In genomic region chr1:58780586-58781452, GRCh38 we compare ENCODE assay signal across 8 cellular contexts. TPM values are rescaled to one million over a fixed set of nuclear protein-coding genes. Genes with fewer than 3 reads are reported as not detected.
DNase-seq lines count a peak whose midpoint lies in the region; ATAC-seq and TF ChIP-seq lines count a peak whose summit lies in the region.

No MANE protein-coding gene starts in this region.

- ATAC-seq in left lung = no peak
- no peak for ATAC-seq in HG03025 (IDR thresholded peaks at IDR 0.05; ENCODE audit: low FRiP score, unreplicated experiment)
- ATAC-seq in HG02642 (IDR thresholded peaks at IDR 0.05; ENCODE audit: poor library complexity, unreplicated experiment) = no peak

- peak overlapping the region; percentile 90 to 100 (median 96); a peak in 19 of 22 replicates for H3K9ac ChIP-seq in BLaER1 treated with 17β-estradiol and CSF1 and Interleukin-3, amounts not matched to agents 10 nM and 100 nM
- H3K9ac ChIP-seq in HUES64 (ENCODE audit: low read depth, low read length) = no peak overlapping the region

- TF ChIP-seq CTCF in astrocyte of the cerebellum (IDR thresholded peaks at IDR 0.05; ENCODE audit: low read depth, low read length, missing control alignments) (no peak), left lung (IDR thresholded peaks at IDR 0.05) (no peak), transverse colon (IDR thresholded peaks at IDR 0.05) (no peak)

- peak overlapping the region; percentile 77 to 99 (median 90) for H3K4me3 ChIP-seq in BLaER1 treated with 17β-estradiol and CSF1 and Interleukin-3, amounts not matched to agents 10 nM and 100 nM
- H3K4me3 ChIP-seq in HUES64 (ENCODE audit: low read length) (peak overlapping the region; percentile 74), astrocyte of the cerebellum (ENCODE audit: low read depth, low read length) (peak overlapping the region; percentile 92), left lung (peak overlapping the region; percentile 61 to 80), transverse colon (peak overlapping the region; percentile 53 to 92 (median 76))

- TF ChIP-seq EP300 in transverse colon (IDR thresholded peaks at IDR 0.05; ENCODE audit: low read depth) = no peak

- intact Hi-C loops in left lung (cut with DNase I) = loop anchor here in 1 of 2 donors (5.0 to 10.0 kb wide), 2 partner anchors 124 to 516 kb away; partner anchors contain the start of gene FGGY
- intact Hi-C loops in transverse colon (cut with DNase I; ENCODE audit: low total_unique reads) = loop anchor here (5.0 to 10.0 kb wide), 4 partner anchors 294 to 974 kb away; no protein-coding TSS in a partner anchor

- H3K9me3 ChIP-seq in BLaER1 treated with 17β-estradiol and CSF1 and Interleukin-3, amounts not matched to agents 10 nM and 100 nM (replicated peaks in 1 of 11) = no peaks in the 10 kb centered on the region
- H3K9me3 ChIP-seq in HUES64 (ENCODE audit: insufficient read depth, low read depth, low read length) (no peaks in the 10 kb centered on the region), left lung (no peaks in the 10 kb centered on the region), transverse colon (no peaks in the 10 kb centered on the region)

- peak overlapping the region in 2 of 11 experiments; percentile 98 to 100; a peak in 2 of 22 replicates for H3K27ac ChIP-seq in BLaER1 treated with 17β-estradiol and CSF1 and Interleukin-3, amounts not matched to agents 10 nM and 100 nM
- no peak overlapping the region for H3K27ac ChIP-seq in HUES64 (ENCODE audit: low read depth, low read length)
- H3K27ac ChIP-seq in left lung = peak overlapping the region; percentile 19 to 100
- H3K27ac ChIP-seq in transverse colon = peak overlapping the region; percentile 99 to 100 (median 99)

- TF ChIP-seq POLR2A in transverse colon (IDR thresholded peaks at IDR 0.05) = peak; percentile 68

- no peak for DNase-seq in astrocyte of the cerebellum (ENCODE audit: low read depth)
- DNase-seq in left lung = no peak
- DNase-seq in transverse colon = no peak
- no peak for DNase-seq in GM19240 (ENCODE audit: insufficient read length, low spot score)

- in situ Hi-C loops in astrocyte of the cerebellum (cut with HindIII; ENCODE audit: low sequenced_read_pairs) = loop anchor here (10.0 kb wide), 1 partner anchor 374 kb away; no protein-coding TSS in a partner anchor
- in situ Hi-C loops in transverse colon (cut with MboI; ENCODE audit: low pct_ligation_motif_present in 1 of 4, low pct_unique_long_range_greater_than_20kb in 1 of 4, low sequenced_read_pairs in 3 of 4) = loop anchor here in 3 of 4 donors (10.0 to 25.0 kb wide), 6 partner anchors 104 to 531 kb away; partner anchors contain the start of gene FGGY (in 2 of the 3)

- H4K20me1 ChIP-seq in BLaER1 treated with 17β-estradiol and CSF1 and Interleukin-3, amounts not matched to agents 10 nM and 100 nM = peaks cover 23 to 45% (median 39%) of the 10 kb centered on the region in 11 experiments; a peak in 19 of 22 replicates

- peaks cover 0 to 25% (median 0%) of the 10 kb centered on the region in 11 experiments; a peak in 7 of 22 replicates for H3K36me3 ChIP-seq in BLaER1 treated with 17β-estradiol and CSF1 and Interleukin-3, amounts not matched to agents 10 nM and 100 nM
- no peaks in the 10 kb centered on the region for H3K36me3 ChIP-seq in HUES64 (ENCODE audit: insufficient read depth, low read length)
- H3K36me3 ChIP-seq in left lung = peaks cover 0 to 10% of the 10 kb centered on the region in 2 donors
- no peaks in the 10 kb centered on the region for H3K36me3 ChIP-seq in transverse colon

- H3K27me3 ChIP-seq in BLaER1 treated with 17β-estradiol and CSF1 and Interleukin-3, amounts not matched to agents 10 nM and 100 nM = peaks cover 0 to 5% (median 0%) of the 10 kb centered on the region in 11 experiments; a peak in 4 of 22 replicates
- peaks cover 43% of the 10 kb centered on the region for H3K27me3 ChIP-seq in HUES64 (ENCODE audit: insufficient read depth, low read length)
- H3K27me3 ChIP-seq in left lung = peaks cover 0 to 46% of the 10 kb centered on the region in 2 donors
- no peaks in the 10 kb centered on the region for H3K27me3 ChIP-seq in transverse colon

- peaks cover 16 to 34% (median 20%) of the 10 kb centered on the region in 10 experiments for H3K4me1 ChIP-seq in BLaER1 treated with 17β-estradiol and CSF1 and Interleukin-3, amounts not matched to agents 10 nM and 100 nM
- H3K4me1 ChIP-seq in HUES64 (ENCODE audit: insufficient read depth, low read length) (peaks cover 16% of the 10 kb centered on the region), left lung (peaks cover 20 to 32% of the 10 kb centered on the region in 2 donors), transverse colon (peaks cover 2 to 22% (median 12%) of the 10 kb centered on the region in 4 donors)

- WGBS in HUES64 = no CpG with 5 or more reads among the region's 2 CpGs
- WGBS in transverse colon (ENCODE audit: low coverage in 1 of 2), 2 donors = 9 to 13% methylated on average over 2 of the region's 2 CpGs

- H3K4me2 ChIP-seq in BLaER1 treated with 17β-estradiol and CSF1 and Interleukin-3, amounts not matched to agents 10 nM and 100 nM = peak overlapping the region; percentile 81 to 99 (median 94)

RNA-seq across cellular contexts. Expression of gene JUN, which starts 3.0 kb away (rescaled TPM):
- polyA plus RNA-seq in HUES64 (2013, experiment 1 of 2) = 6.0 TPM
- polyA plus RNA-seq in HUES64 (2013, experiment 2 of 2) = 6.0 TPM
- total RNA-seq in left lung (100 to 1,000 TPM; 102 to 135 TPM), transverse colon (100 to 1,000 TPM; 315 to 440 (median 376) TPM)
